Comparison of ENCODE assay signal across 1 cellular context in the genomic region with DNA sequence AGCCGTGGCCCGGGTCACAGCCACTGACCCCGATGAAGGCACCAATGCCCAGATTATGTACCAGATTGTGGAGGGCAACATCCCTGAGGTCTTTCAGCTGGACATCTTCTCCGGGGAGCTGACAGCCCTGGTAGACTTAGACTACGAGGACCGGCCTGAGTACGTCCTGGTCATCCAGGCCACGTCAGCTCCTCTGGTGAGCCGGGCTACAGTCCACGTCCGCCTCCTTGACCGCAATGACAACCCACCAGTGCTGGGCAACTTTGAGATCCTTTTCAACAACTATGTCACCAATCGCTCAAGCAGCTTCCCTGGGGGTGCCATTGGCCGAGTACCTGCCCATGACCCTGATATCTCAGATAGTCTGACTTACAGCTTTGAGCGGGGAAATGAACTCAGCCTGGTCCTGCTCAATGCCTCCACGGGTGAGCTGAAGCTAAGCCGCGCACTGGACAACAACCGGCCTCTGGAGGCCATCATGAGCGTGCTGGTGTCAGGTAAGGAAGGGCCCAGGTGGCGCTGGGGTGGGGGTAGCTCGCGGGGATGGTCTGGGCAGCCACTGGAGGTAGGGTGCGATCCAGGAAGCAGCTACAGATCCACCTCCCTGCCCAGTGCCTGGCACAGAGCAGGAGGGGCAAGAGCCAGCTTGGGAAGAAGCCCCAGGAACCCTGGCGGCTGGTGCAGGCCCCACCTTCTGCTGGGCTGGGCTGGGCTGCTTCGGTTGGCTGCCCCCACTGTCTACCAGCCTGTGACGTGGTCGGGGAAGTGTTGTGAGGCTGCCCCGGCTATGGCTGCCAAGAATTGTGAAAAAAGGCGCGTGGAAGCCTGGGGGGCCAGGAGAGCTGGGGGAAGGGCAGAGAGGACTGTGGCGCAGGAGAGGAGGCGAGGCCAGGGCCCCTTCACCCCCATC.
TF ChIP-seq lines count a peak whose summit lies in the region.

No MANE protein-coding gene starts in this region.

TF ChIP-seq in K562, 482 proteins besides CTCF, POLR2A, EP300 and RAD21:
- TF ChIP-seq KDM4B (IDR thresholded peaks at IDR 0.05; ENCODE audit: borderline replicate concordance in 2 of 2, low read depth in 1 of 2) (no peak), ZBTB33 (CRISPR knock-in tag; IDR thresholded peaks at IDR 0.05) (peak; percentile 60; the same call in 1 of the 2 replicates), BRCA1 (IDR thresholded peaks at IDR 0.05) (no peak), BRCA1 (CRISPR knock-in tag; IDR thresholded peaks at IDR 0.05) (0 out of 2 replicates have a peak, but pooled peaks have one; percentile 79), FIP1L1 (IDR thresholded peaks at IDR 0.05; ENCODE audit: low read depth, low read length, poor library complexity, severe bottlenecking) (peak; percentile 31), PCBP1 (IDR thresholded peaks at IDR 0.05; ENCODE audit: low read depth, low read length, poor library complexity, severe bottlenecking) (peak; percentile 62), YY1 (IDR thresholded peaks at IDR 0.05; ENCODE audit: borderline replicate concordance in 1 of 3, control insufficient read depth in 1 of 3, extremely low read depth in 1 of 3, insufficient read depth in 3 of 3, insufficient read length in 1 of 3, insufficient replicate concordance in 2 of 3, low read depth in 1 of 3, low read length in 2 of 3) (peak in 1 of 3 experiments; percentile 24), XRCC5 (IDR thresholded peaks at IDR 0.05; ENCODE audit: low read depth, low read length) (peak; percentile 48), ZNF592 (IDR thresholded peaks at IDR 0.05) (no peak), ZBTB5 (IDR thresholded peaks at IDR 0.05) (no peak), RBFOX2 (IDR thresholded peaks at IDR 0.05; ENCODE audit: low read depth, low read length) (peak; percentile 47; the same call in 1 of the 2 replicates), ZNF431 (CRISPR knock-in tag; IDR thresholded peaks at IDR 0.05) (no peak)
